16 cellular contexts compared by ENCODE assay signal in the genomic region with DNA sequence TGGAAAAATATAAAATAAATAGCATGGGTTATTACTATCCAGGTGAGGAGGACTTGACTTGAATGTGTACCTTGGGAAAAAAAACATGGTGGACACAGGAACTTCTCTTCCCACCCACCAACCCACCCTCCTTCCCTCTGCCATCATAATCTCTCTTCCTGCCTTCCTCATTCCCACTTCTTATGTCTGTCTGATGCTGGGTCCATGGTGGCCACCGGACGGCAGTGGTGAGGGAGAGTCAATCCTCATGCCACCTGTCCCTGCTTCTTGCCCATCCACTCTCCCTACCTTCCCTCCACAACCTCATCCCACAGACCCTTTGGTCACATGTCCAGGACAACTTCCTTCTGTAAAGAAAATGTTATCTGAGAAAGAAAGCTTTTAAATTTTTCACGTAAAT.
DNase-seq lines count a peak whose midpoint lies in the region; ATAC-seq and TF ChIP-seq lines count a peak whose summit lies in the region.
"Had no signal": no experiment of that assay in that cellular context is flagged by ENCODE, and none has a peak within 500 bp of the region (broad histone marks: within the 10 kb centered on the region; RNA-seq: fewer than 3 reads in every experiment).

No MANE protein-coding gene starts in this region.

- CTCF ChIA-PET in T-cell (lab: Charles Lee), result interaction anchor here in 1 of 2 donors (1.0 to 2.5 kb wide), 5 partner anchors 14 to 46 kb away, joined by 3 to 15 read pairs (median 4); no protein-coding TSS in a partner anchor

- POLR2A ChIA-PET in T-cell (lab: Charles Lee), result interaction anchor here (0.5 to 2.5 kb wide), 4 partner anchors 22 to 1241 kb away, joined by 3 to 14 read pairs (median 3); no protein-coding TSS in a partner anchor

- DNase-seq in stimulated activated naive CD8-positive, alpha-beta T cell treated with anti-CD3 and anti-CD28 coated beads, Interleukin-15, Interleukin-2, amounts not matched to agents 100 U/mL and 50 U/mL, for 24 hours, result no peak
- no peak for DNase-seq in T-cell
- DNase-seq in effector memory CD8-positive, alpha-beta T cell, result no peak
- DNase-seq in upper lobe of right lung, result no peak
- DNase-seq in GM13976 (ENCODE audit: low spot score), result no peak
- no peak for DNase-seq in NK-92 treated with Interleukin-12 subunit alpha and Interleukin-12 subunit beta, amount 100 ng/mL, for 24 hours (lab: John Stamatoyannopoulos, UW)
- no peak for DNase-seq in mucosa of gallbladder (ENCODE audit: low spot score)
- DNase-seq: activated CD4-positive, alpha-beta T cell treated with anti-CD3 and anti-CD28 coated beads for 4 hours; GDM1; NCI-H1417 treated with DMSO at 0.1 percent for 48 hours; retina; stimulated activated CD4-positive, alpha-beta T cell treated with anti-CD3 and anti-CD28 coated beads, Interleukin-1b, Interleukin-23, amount 100 ng/mL, for 48 hours; stimulated activated CD8-positive, alpha-beta memory T cell treated with anti-CD3 and anti-CD28 coated beads, Interleukin-4, amount 100 ng/mL, for 48 hours had no signal

- H3K27ac Mint-ChIP-seq in stimulated activated naive CD8-positive, alpha-beta T cell treated with anti-CD3 and anti-CD28 coated beads, Interleukin-15, Interleukin-2, amounts not matched to agents 100 ng/mL and 50 ng/mL, for 24 hours, result peak overlapping the region; percentile 93
- H3K27ac Mint-ChIP-seq in T-cell, result peak overlapping the region; percentile 96 to 99
- H3K27ac Mint-ChIP-seq in effector memory CD8-positive, alpha-beta T cell, result peak overlapping the region; percentile 98 to 99

- H3K36me3 ChIP-seq in upper lobe of right lung, result peaks cover 24% of the 10 kb centered on the region

- H3K9me3 Mint-ChIP-seq in stimulated activated naive CD8-positive, alpha-beta T cell treated with anti-CD3 and anti-CD28 coated beads, Interleukin-15, Interleukin-2, amounts not matched to agents 100 ng/mL and 50 ng/mL, for 24 hours, result no peaks in the 10 kb centered on the region
- H3K9me3 Mint-ChIP-seq in T-cell, result peaks cover 0 to 5% (median 0%) of the 10 kb centered on the region in 3 donors
- H3K9me3 Mint-ChIP-seq in effector memory CD8-positive, alpha-beta T cell, result peaks cover 0 to 1% of the 10 kb centered on the region in 2 donors

- no peaks in the 10 kb centered on the region for H3K27me3 ChIP-seq in upper lobe of right lung

- H3K9me3 ChIP-seq in upper lobe of right lung, result no peaks in the 10 kb centered on the region

- in situ Hi-C loops in GM13976 (cut with MboI; ENCODE audit: low sequenced_read_pairs, unreplicated experiment), result no loop called here

- no peaks in the 10 kb centered on the region for H3K27me3 Mint-ChIP-seq in stimulated activated naive CD8-positive, alpha-beta T cell treated with anti-CD3 and anti-CD28 coated beads, Interleukin-15, Interleukin-2, amounts not matched to agents 100 ng/mL and 50 ng/mL, for 24 hours
- H3K27me3 Mint-ChIP-seq in T-cell, result no peaks in the 10 kb centered on the region
- H3K27me3 Mint-ChIP-seq in effector memory CD8-positive, alpha-beta T cell, result no peaks in the 10 kb centered on the region

- TF ChIP-seq CTCF in upper lobe of right lung (IDR thresholded peaks at IDR 0.05), result no peak
- no peak for TF ChIP-seq CTCF in GM13976 (IDR thresholded peaks at IDR 0.05; ENCODE audit: borderline replicate concordance, control extremely low read depth, extremely low read depth, insufficient read depth, missing control alignments)

- ATAC-seq in stimulated activated naive CD8-positive, alpha-beta T cell treated with anti-CD3 and anti-CD28 coated beads, Interleukin-15, Interleukin-2, amounts not matched to agents 100 U/mL and 50 U/mL, for 24 hours, result no peak
- no peak for ATAC-seq in T-cell (replicated peaks in 1 of 4)
- no peak for ATAC-seq in effector memory CD8-positive, alpha-beta T cell (replicated peaks)
- no peak for ATAC-seq in upper lobe of right lung
- ATAC-seq: esophagus mucosa, left lobe of liver had no signal

- H3K36me3 Mint-ChIP-seq in stimulated activated naive CD8-positive, alpha-beta T cell treated with anti-CD3 and anti-CD28 coated beads, Interleukin-15, Interleukin-2, amounts not matched to agents 100 ng/mL and 50 ng/mL, for 24 hours (ENCODE audit: low read depth), result peaks cover 70% of the 10 kb centered on the region
- peaks cover 42% of the 10 kb centered on the region for H3K36me3 Mint-ChIP-seq in T-cell
- H3K36me3 Mint-ChIP-seq in effector memory CD8-positive, alpha-beta T cell (ENCODE audit: insufficient read depth), result peaks cover 74% of the 10 kb centered on the region

- H3K4me3 Mint-ChIP-seq in stimulated activated naive CD8-positive, alpha-beta T cell treated with anti-CD3 and anti-CD28 coated beads, Interleukin-15, Interleukin-2, amounts not matched to agents 100 ng/mL and 50 ng/mL, for 24 hours, result peak overlapping the region; percentile 17
- H3K4me3 Mint-ChIP-seq in T-cell, result peak overlapping the region; percentile 42 to 82 (median 72)
- H3K4me3 Mint-ChIP-seq in effector memory CD8-positive, alpha-beta T cell, result peak overlapping the region; percentile 78 to 84

- H3K4me1 Mint-ChIP-seq in stimulated activated naive CD8-positive, alpha-beta T cell treated with anti-CD3 and anti-CD28 coated beads, Interleukin-15, Interleukin-2, amounts not matched to agents 100 ng/mL and 50 ng/mL, for 24 hours (ENCODE audit: low read depth), result peaks cover 99% of the 10 kb centered on the region
- H3K4me1 Mint-ChIP-seq in T-cell, result peaks cover 90 to 97% (median 95%) of the 10 kb centered on the region in 3 donors
- H3K4me1 Mint-ChIP-seq in effector memory CD8-positive, alpha-beta T cell (ENCODE audit: low read depth in 2 of 2), result peaks cover 79 to 91% of the 10 kb centered on the region in 2 donors

- peak overlapping the region; percentile 9 for H3K27ac ChIP-seq in upper lobe of right lung

- no peak overlapping the region for H3K4me3 ChIP-seq in upper lobe of right lung

- peaks cover 12% of the 10 kb centered on the region for H3K4me1 ChIP-seq in upper lobe of right lung

- intact Hi-C loops in upper lobe of right lung (cut with DNase I), result loop anchor here (10.0 kb wide), 1 partner anchor 105 kb away; a partner anchor contains a TSS

Comparison
In these comparisons a context has a peak if more than half of its experiments do, and no peak if none do; other contexts are left out.
1. H3K4me3 Mint-ChIP-seq: peak in every context shown above with its lines; median percentile 81 in effector memory CD8-positive, alpha-beta T cell; 72 in T-cell; 17 in stimulated activated naive CD8-positive, alpha-beta T cell treated with anti-CD3 and anti-CD28 coated beads, Interleukin-15, Interleukin-2, amounts not matched to agents 100 ng/mL and 50 ng/mL, for 24 hours.